Comparison of ENCODE assay signal across 9 cellular contexts in the genomic region with DNA sequence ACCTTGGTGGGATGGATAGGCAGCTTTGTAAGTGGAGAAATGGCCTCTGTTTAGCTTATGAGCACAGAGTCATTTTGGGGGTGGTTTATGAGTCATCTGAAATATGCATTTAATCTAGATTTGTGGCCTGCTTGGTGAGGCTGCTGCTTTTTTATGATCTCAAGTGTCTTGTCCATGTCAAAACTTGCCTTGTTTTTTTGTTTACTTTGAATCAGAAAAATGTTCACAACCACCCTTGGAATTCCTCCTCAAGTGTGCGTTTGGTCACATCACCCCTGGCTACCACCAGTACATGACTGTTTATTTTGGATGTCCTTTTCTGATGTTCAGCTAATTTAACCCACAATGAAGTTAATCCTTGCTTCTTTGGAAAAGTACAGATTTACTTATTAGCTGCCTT.
DNase-seq lines count a peak whose midpoint lies in the region; ATAC-seq, FAIRE-seq and TF ChIP-seq lines count a peak whose summit lies in the region.
"Had no signal": no experiment of that assay in that cellular context is flagged by ENCODE, and none has a peak within 500 bp of the region (broad histone marks: within the 10 kb centered on the region; RNA-seq: fewer than 3 reads in every experiment).

No MANE protein-coding gene starts in this region.

- peaks cover 2% of the 10 kb centered on the region for H3K27me3 Mint-ChIP-seq in neural progenitor cell (ENCODE audit: insufficient read depth, low read depth)

- H3K27me3 ChIP-seq in bronchial epithelial cell (ENCODE audit: control insufficient read depth, insufficient read depth, low read length), result no peaks in the 10 kb centered on the region
- no peaks in the 10 kb centered on the region for H3K27me3 ChIP-seq in neural progenitor cell
- H3K27me3 ChIP-seq: right lobe of liver had no signal

- H4K20me1 ChIP-seq in neural progenitor cell (ENCODE audit: low read depth), result no peaks in the 10 kb centered on the region

- H3F3A ChIP-seq in neural progenitor cell (ENCODE audit: low read depth), result peaks cover 11% of the 10 kb centered on the region

- H3K79me2 ChIP-seq in neural progenitor cell (ENCODE audit: low read depth), result peaks cover 56% of the 10 kb centered on the region

- H3K4me3 ChIP-seq in bronchial epithelial cell (ENCODE audit: low read depth, low read length) (no peak overlapping the region), neural progenitor cell (no peak overlapping the region), kidney (ENCODE audit: low read length in 2 of 2) (no peak overlapping the region)
- H3K4me3 ChIP-seq: right lobe of liver had no signal

- H3K4me3 Mint-ChIP-seq in neural progenitor cell, result no peak overlapping the region

- H3K4me2 ChIP-seq in neural progenitor cell, result no peak overlapping the region

- DNase-seq in EH (ENCODE audit: low read depth) (peak; percentile 97), LHCN-M2 (ENCODE audit: low read depth) (peak; percentile 98), bronchial epithelial cell (ENCODE audit: low read depth) (peak; percentile 99), neural progenitor cell (ENCODE audit: low spot score) (no peak), kidney (no peak), NCI-H345 treated with DMSO at 0.1 percent for 48 hours (lab: John Stamatoyannopoulos, UW; ENCODE audit: unreplicated experiment) (no peak)
- DNase-seq: NCI-H1105 treated with DMSO at 0.1 percent for 48 hours, right lobe of liver had no signal

- no peak overlapping the region for H3K27ac ChIP-seq in neural progenitor cell
- no peak overlapping the region for H3K27ac ChIP-seq in kidney (ENCODE audit: low read depth in 2 of 2, low read length in 2 of 2)
- H3K27ac ChIP-seq: right lobe of liver had no signal

- peaks cover 21% of the 10 kb centered on the region for H3K4me1 Mint-ChIP-seq in neural progenitor cell

- no peak for TF ChIP-seq CTCF in bronchial epithelial cell (IDR thresholded peaks at IDR 0.05; ENCODE audit: insufficient read depth, low read length, severe bottlenecking)
- TF ChIP-seq CTCF in neural progenitor cell (IDR thresholded peaks at IDR 0.05), result no peak
- TF ChIP-seq CTCF in kidney (IDR thresholded peaks at IDR 0.05; ENCODE audit: borderline replicate concordance, extremely low read depth, insufficient read depth), result no peak

- no peaks in the 10 kb centered on the region for H3K36me3 ChIP-seq in bronchial epithelial cell (ENCODE audit: control insufficient read depth, insufficient read depth, low read length)
- no peaks in the 10 kb centered on the region for H3K36me3 ChIP-seq in neural progenitor cell
- H3K36me3 ChIP-seq in kidney (ENCODE audit: control insufficient read depth in 1 of 2, insufficient read depth in 2 of 2, low read length in 2 of 2), result no peaks in the 10 kb centered on the region
- H3K36me3 ChIP-seq: right lobe of liver had no signal

- H3K9me3 Mint-ChIP-seq in neural progenitor cell, result no peaks in the 10 kb centered on the region

- no peaks in the 10 kb centered on the region for H3K36me3 Mint-ChIP-seq in neural progenitor cell

- peak overlapping the region; percentile 35 for H3K27ac Mint-ChIP-seq in neural progenitor cell

- FAIRE-seq in bronchial epithelial cell (lab: Jason Lieb, UNC) (no peak), kidney (lab: Jason Lieb, UNC) (no peak)

- no peak for ATAC-seq in GM18520 (IDR thresholded peaks at IDR 0.05; ENCODE audit: unreplicated experiment)

- no peak overlapping the region for H2AFZ ChIP-seq in neural progenitor cell (replicated peaks)

- no peaks in the 10 kb centered on the region for H3K9me3 ChIP-seq in neural progenitor cell (ENCODE audit: low read depth)
- no peaks in the 10 kb centered on the region for H3K9me3 ChIP-seq in kidney (ENCODE audit: control insufficient read depth in 1 of 2, low read length in 2 of 2)
- H3K9me3 ChIP-seq: right lobe of liver had no signal

- peaks cover 43% of the 10 kb centered on the region for H3K4me1 ChIP-seq in neural progenitor cell
- peaks cover 4 to 26% of the 10 kb centered on the region in 2 donors for H3K4me1 ChIP-seq in kidney (ENCODE audit: control insufficient read depth in 1 of 2, insufficient read depth in 1 of 2, low read depth in 1 of 2, low read length in 2 of 2)

- intact Hi-C loops in kidney (cut with DNase I), result no loop called here

- H3K9ac ChIP-seq in neural progenitor cell (no peak overlapping the region), kidney (ENCODE audit: low read length in 2 of 2) (no peak overlapping the region)

Comparison
In these comparisons a context has a peak if more than half of its experiments do, and no peak if none do; other contexts are left out.
1. DNase-seq: peak in EH (single experiment), LHCN-M2 (single experiment) and bronchial epithelial cell (single experiment); none in neural progenitor cell (single experiment), kidney (single experiment) and NCI-H345 treated with DMSO at 0.1 percent for 48 hours (single experiment).